ENCODE assay signal across 13 cellular contexts in the genomic region with DNA sequence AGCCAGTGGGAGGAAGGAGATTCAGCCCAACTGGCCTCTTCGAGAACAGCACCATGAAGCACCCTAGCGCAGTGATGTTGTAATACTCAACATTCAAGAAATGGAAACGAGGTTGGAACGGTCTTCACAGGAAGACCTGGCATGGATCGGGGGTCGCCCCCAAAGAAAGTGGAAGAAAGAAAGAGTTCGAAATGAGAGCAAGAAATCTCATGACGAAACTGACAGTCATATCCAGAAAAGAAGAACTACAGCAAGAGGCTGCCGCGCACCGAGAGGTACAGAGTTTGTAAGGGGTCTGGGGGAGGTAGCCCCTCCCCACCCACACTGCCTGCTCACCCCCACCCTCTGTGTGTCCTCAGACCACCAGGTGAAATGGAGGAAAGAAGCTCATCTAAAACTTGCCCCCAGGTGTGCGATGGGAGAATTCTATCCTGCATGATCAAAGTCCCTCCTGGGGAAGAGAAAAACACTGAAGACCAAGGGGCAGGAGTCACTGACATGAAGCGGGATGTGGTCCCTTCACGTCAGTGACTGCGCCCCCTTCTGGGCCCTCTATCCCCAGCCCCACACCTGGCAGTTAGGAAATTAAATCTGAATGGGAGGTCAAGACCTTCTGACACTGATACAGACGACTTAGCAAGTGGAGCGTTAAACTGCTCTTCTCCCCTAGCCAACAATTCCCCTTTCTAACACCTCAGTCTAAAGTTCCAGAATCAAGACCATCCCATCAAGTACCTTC. TPM values are rescaled to one million over a fixed set of nuclear protein-coding genes. Genes with fewer than 3 reads are reported as not detected.
DNase-seq lines count a peak whose midpoint lies in the region; ATAC-seq and TF ChIP-seq lines count a peak whose summit lies in the region.
"Had no signal": no experiment of that assay in that cellular context is flagged by ENCODE, and none has a peak within 500 bp of the region (broad histone marks: within the 10 kb centered on the region; RNA-seq: fewer than 3 reads in every experiment).

No MANE protein-coding gene starts in this region.

- no peak for TF ChIP-seq POLR2A in testis (IDR thresholded peaks at IDR 0.05)

- no peak overlapping the region for H3K27ac ChIP-seq in testis
- H3K27ac ChIP-seq: thoracic aorta had no signal

- H3K27ac Mint-ChIP-seq in activated naive CD4-positive, alpha-beta T cell treated with anti-CD3 and anti-CD28 coated beads, Interleukin-2, amount 10 ng/mL, durations not matched to agents 7 days and 5 days = peak overlapping the region; percentile 25
- peak overlapping the region; percentile 35 for H3K27ac Mint-ChIP-seq in activated T-helper 17 cell treated with anti-CD3 and anti-CD28 coated beads, Interleukin-2, amount 50 U/mL, for 72 hours

- no peaks in the 10 kb centered on the region for H3K9me3 ChIP-seq in testis
- H3K9me3 ChIP-seq: mucosa of descending colon, thoracic aorta had no signal

- H3K36me3 Mint-ChIP-seq in activated naive CD4-positive, alpha-beta T cell treated with anti-CD3 and anti-CD28 coated beads, Interleukin-2, amount 10 ng/mL, durations not matched to agents 7 days and 5 days = peaks cover 12% of the 10 kb centered on the region
- H3K36me3 Mint-ChIP-seq in activated T-helper 17 cell treated with anti-CD3 and anti-CD28 coated beads, Interleukin-2, amount 50 U/mL, for 72 hours (ENCODE audit: low read depth) = peaks cover 13% of the 10 kb centered on the region

- no peaks in the 10 kb centered on the region for H3K27me3 ChIP-seq in testis

- CTCF ChIA-PET in activated naive CD4-positive, alpha-beta T cell treated with anti-CD3 and anti-CD28 coated beads, Interleukin-2, amount 10 ng/mL, durations not matched to agents 7 days and 5 days (lab: Charles Lee) = interaction anchor here (1.1 kb wide), 1 partner anchor 29 kb away, joined by 3 read pairs; no protein-coding TSS in a partner anchor

- ATAC-seq in HG02678 (IDR thresholded peaks at IDR 0.05; ENCODE audit: unreplicated experiment) (peak; percentile 34), HG02885 (IDR thresholded peaks at IDR 0.05; ENCODE audit: poor library complexity, unreplicated experiment) (no peak)
- ATAC-seq in activated T-helper 17 cell treated with anti-CD3 and anti-CD28 coated beads, Interleukin-2, amount 50 U/mL, for 72 hours (replicated peaks) = no peak
- ATAC-seq: mucosa of descending colon had no signal

- no peak for TF ChIP-seq CTCF in testis (IDR thresholded peaks at IDR 0.05)

- no peaks in the 10 kb centered on the region for H3K9me3 Mint-ChIP-seq in activated naive CD4-positive, alpha-beta T cell treated with anti-CD3 and anti-CD28 coated beads, Interleukin-2, amount 10 ng/mL, durations not matched to agents 7 days and 5 days
- no peaks in the 10 kb centered on the region for H3K9me3 Mint-ChIP-seq in activated T-helper 17 cell treated with anti-CD3 and anti-CD28 coated beads, Interleukin-2, amount 50 U/mL, for 72 hours

- intact Hi-C loops in testis (cut with DNase I; ENCODE audit: low total_unique reads) = no loop called here

- H3K4me3 Mint-ChIP-seq in activated naive CD4-positive, alpha-beta T cell treated with anti-CD3 and anti-CD28 coated beads, Interleukin-2, amount 10 ng/mL, durations not matched to agents 7 days and 5 days = no peak overlapping the region
- H3K4me3 Mint-ChIP-seq in activated T-helper 17 cell treated with anti-CD3 and anti-CD28 coated beads, Interleukin-2, amount 50 U/mL, for 72 hours = no peak overlapping the region

- H3K4me1 Mint-ChIP-seq in activated naive CD4-positive, alpha-beta T cell treated with anti-CD3 and anti-CD28 coated beads, Interleukin-2, amount 10 ng/mL, durations not matched to agents 7 days and 5 days = peaks cover 5% of the 10 kb centered on the region
- H3K4me1 Mint-ChIP-seq in activated T-helper 17 cell treated with anti-CD3 and anti-CD28 coated beads, Interleukin-2, amount 50 U/mL, for 72 hours = peaks cover 3% of the 10 kb centered on the region

- H3K4me3 ChIP-seq in testis = no peak overlapping the region
- H3K4me3 ChIP-seq: mucosa of descending colon, thoracic aorta had no signal

- no peaks in the 10 kb centered on the region for H3K4me1 ChIP-seq in testis

- WGBS in testis, 2 donors = 83 to 85% methylated on average over 17 of the region's 17 CpGs

- no peak for DNase-seq in activated naive CD4-positive, alpha-beta T cell treated with anti-CD3 and anti-CD28 coated beads, Interleukin-2, amount 10 ng/mL, durations not matched to agents 7 days and 5 days
- DNase-seq in activated naive CD4-positive, alpha-beta T cell treated with Interleukin-2 at 50 U/mL for 16 hours = no peak
- DNase-seq in testis = peak; percentile 12
- no peak for DNase-seq in COLO829 (ENCODE audit: low spot score)
- no peak for DNase-seq in NCI-H1436 (lab: John Stamatoyannopoulos, UW)
- DNase-seq: activated T-cell treated with anti-CD3 and anti-CD28 coated beads for 4 hours, mucosa of descending colon had no signal

- no peaks in the 10 kb centered on the region for H3K36me3 ChIP-seq in testis (ENCODE audit: low read depth, missing control alignments)

- H3K27me3 Mint-ChIP-seq in activated naive CD4-positive, alpha-beta T cell treated with anti-CD3 and anti-CD28 coated beads, Interleukin-2, amount 10 ng/mL, durations not matched to agents 7 days and 5 days = no peaks in the 10 kb centered on the region
- no peaks in the 10 kb centered on the region for H3K27me3 Mint-ChIP-seq in activated T-helper 17 cell treated with anti-CD3 and anti-CD28 coated beads, Interleukin-2, amount 50 U/mL, for 72 hours

RNA-seq across cellular contexts. Expression of a gene that starts 52.9 kb away (rescaled TPM):
- total RNA-seq in activated T-helper 17 cell treated with anti-CD3 and anti-CD28 coated beads, Interleukin-2, amount 50 U/mL, for 72 hours = not detected
- total RNA-seq in testis = 100 to 1,000 TPM in 1 of 2 donors, 10 to 100 TPM in 1; 43.4 to 154 TPM
- polyA plus RNA-seq in testis (ENCODE audit: insufficient read depth, low read depth, low replicate concordance) = 142 TPM
- total RNA-seq: endothelial cell of umbilical vein, LHCN-M2, mucosa of descending colon, thoracic aorta had no signal
- polyA plus RNA-seq: endothelial cell of umbilical vein had no signal

RNA-seq across cellular contexts. Expression of a gene that starts 58.6 kb away (rescaled TPM):
- 100 to 1,000 TPM in 1 of 2 donors, 10 to 100 TPM in 1; 25.4 to 279 TPM for total RNA-seq in activated T-helper 17 cell treated with anti-CD3 and anti-CD28 coated beads, Interleukin-2, amount 50 U/mL, for 72 hours
- 100 to 1,000 TPM in 1 of 2 donors, 10 to 100 TPM in 1; 71.9 to 119 TPM for total RNA-seq in testis
- polyA plus RNA-seq in testis (ENCODE audit: insufficient read depth, low read depth, low replicate concordance) = 16.8 TPM

Comparison
In these comparisons a context has a peak if more than half of its experiments do, and no peak if none do; other contexts are left out.
1. RNA of a gene that starts 52.9 kb away (total RNA-seq): 43.4 to 154 TPM in testis; not detected in activated T-helper 17 cell treated with anti-CD3 and anti-CD28 coated beads, Interleukin-2, amount 50 U/mL, for 72 hours; every median in the first group is over 10 times any median in the second.